Comparison of ENCODE assay signal across 8 cellular contexts in genomic region chr14:65281991-65282908, GRCh38.
DNase-seq lines count a peak whose midpoint lies in the region; TF ChIP-seq lines count a peak whose summit lies in the region.

No MANE protein-coding gene starts in this region.

- no peak for TF ChIP-seq CTCF in hepatocyte (IDR thresholded peaks at IDR 0.05; ENCODE audit: poor library complexity)
- no peak for TF ChIP-seq CTCF in retinal pigment epithelial cell (conservative IDR thresholded peaks at IDR 0.05; ENCODE audit: low read depth, low read length)

- no peaks in the 10 kb centered on the region for H3K27me3 ChIP-seq in hepatocyte

- POLR2A ChIA-PET in activated CD4-positive, alpha-beta memory T cell treated with anti-CD3 and anti-CD28 coated beads, Interleukin-2, amount 10 ng/mL, durations not matched to agents 7 days and 5 days (lab: Charles Lee): interaction anchor here (0.5 to 2.4 kb wide), 11 partner anchors 9 to 788 kb away, joined by 3 to 34 read pairs (median 4); partner anchors contain the start of gene FUT8

- H3K9me2 ChIP-seq in hepatocyte (replicated peaks; ENCODE audit: insufficient read depth): no peaks in the 10 kb centered on the region

- H3K4me1 Mint-ChIP-seq in activated CD4-positive, alpha-beta memory T cell treated with anti-CD3 and anti-CD28 coated beads, Interleukin-2, amount 10 ng/mL, durations not matched to agents 7 days and 5 days: peaks cover 38% of the 10 kb centered on the region

- peak overlapping the region; percentile 60 for H3K4me3 Mint-ChIP-seq in activated CD4-positive, alpha-beta memory T cell treated with anti-CD3 and anti-CD28 coated beads, Interleukin-2, amount 10 ng/mL, durations not matched to agents 7 days and 5 days

- peaks cover 10% of the 10 kb centered on the region for H3K4me1 ChIP-seq in hepatocyte (ENCODE audit: insufficient read depth)

- no peaks in the 10 kb centered on the region for H3K79me2 ChIP-seq in hepatocyte

- peak overlapping the region; percentile 49 for H3K27ac ChIP-seq in hepatocyte

- peak overlapping the region; percentile 84 for H3K27ac Mint-ChIP-seq in activated CD4-positive, alpha-beta memory T cell treated with anti-CD3 and anti-CD28 coated beads, Interleukin-2, amount 10 ng/mL, durations not matched to agents 7 days and 5 days

- CTCF ChIA-PET in activated CD4-positive, alpha-beta memory T cell treated with anti-CD3 and anti-CD28 coated beads, Interleukin-2, amount 10 ng/mL, durations not matched to agents 7 days and 5 days (lab: Charles Lee): interaction anchor here (1.6 to 2.3 kb wide), 3 partner anchors 56 to 542 kb away, joined by 3 to 9 read pairs (median 5); partner anchors contain the start of gene FUT8

- H2AFZ ChIP-seq in hepatocyte: peak overlapping the region; percentile 57

- H4K20me1 ChIP-seq in hepatocyte (ENCODE audit: insufficient read depth, poor library complexity, severe bottlenecking): no peaks in the 10 kb centered on the region

- H3K4me3 ChIP-seq in hepatocyte (no peak overlapping the region), retinal pigment epithelial cell (ENCODE audit: low read length) (no peak overlapping the region)

- TF ChIP-seq POLR2A in GM19193 (IDR thresholded peaks at IDR 0.05; ENCODE audit: extremely low read depth, insufficient read depth, insufficient read length): peak; percentile 38

- H3K36me3 ChIP-seq in hepatocyte (replicated peaks; ENCODE audit: insufficient read depth, low read depth): no peaks in the 10 kb centered on the region

- H3K4me2 ChIP-seq in hepatocyte: peak overlapping the region; percentile 42

- H3K27me3 Mint-ChIP-seq in activated CD4-positive, alpha-beta memory T cell treated with anti-CD3 and anti-CD28 coated beads, Interleukin-2, amount 10 ng/mL, durations not matched to agents 7 days and 5 days: no peaks in the 10 kb centered on the region

- no peaks in the 10 kb centered on the region for H3K9me3 ChIP-seq in hepatocyte (ENCODE audit: low read depth)

- WGBS in hepatocyte (ENCODE audit: low lambda C conversion rate, missing lambda C conversion rate): 46% methylated on average over 12 of the region's 12 CpGs

- H3K36me3 Mint-ChIP-seq in activated CD4-positive, alpha-beta memory T cell treated with anti-CD3 and anti-CD28 coated beads, Interleukin-2, amount 10 ng/mL, durations not matched to agents 7 days and 5 days (ENCODE audit: low read depth): no peaks in the 10 kb centered on the region

- DNase-seq in A172 (ENCODE audit: low spot score) (peak; percentile 67), hepatocyte (ENCODE audit: low spot score) (no peak), retinal pigment epithelial cell (ENCODE audit: low read depth) (peak; percentile 11), mucosa of gallbladder (ENCODE audit: low spot score) (no peak), HK-2 (ENCODE audit: unreplicated experiment) (no peak), SIG-M5 (lab: John Stamatoyannopoulos, UW) (no peak)
- DNase-seq in activated CD4-positive, alpha-beta memory T cell treated with anti-CD3 and anti-CD28 coated beads, Interleukin-2, amount 10 ng/mL, durations not matched to agents 7 days and 5 days: peak; percentile 46

- H3K9me3 Mint-ChIP-seq in activated CD4-positive, alpha-beta memory T cell treated with anti-CD3 and anti-CD28 coated beads, Interleukin-2, amount 10 ng/mL, durations not matched to agents 7 days and 5 days: no peaks in the 10 kb centered on the region

Comparison
In these comparisons a context has a peak if more than half of its experiments do, and no peak if none do; other contexts are left out.
1. DNase-seq: peak in A172 (single experiment), activated CD4-positive, alpha-beta memory T cell treated with anti-CD3 and anti-CD28 coated beads, Interleukin-2, amount 10 ng/mL, durations not matched to agents 7 days and 5 days (single experiment) and retinal pigment epithelial cell (single experiment); none in hepatocyte (single experiment), mucosa of gallbladder (single experiment), HK-2 (single experiment) and SIG-M5 (single experiment).